ENCODE assay signal across 33 cellular contexts in the genomic region with DNA sequence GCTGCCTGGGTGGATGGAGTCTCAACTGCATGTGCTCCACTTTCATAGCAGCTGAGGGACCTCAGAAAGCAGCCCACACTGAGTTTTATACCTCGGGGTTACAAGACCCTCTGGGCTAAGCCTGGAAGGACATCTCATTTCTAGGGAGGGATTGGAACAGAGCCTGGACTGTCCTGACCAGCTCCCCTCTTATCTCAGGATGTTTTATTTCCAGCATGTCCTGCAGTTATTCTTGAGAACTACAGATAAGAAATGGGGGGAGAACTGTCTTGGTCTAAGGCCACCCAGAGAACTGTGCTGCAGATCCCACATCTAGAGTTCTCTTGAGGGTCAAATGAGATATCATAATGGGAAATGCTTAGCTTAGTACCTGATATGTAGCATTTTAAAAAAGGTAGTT.
"Had no signal": no experiment of that assay in that cellular context is flagged by ENCODE, and none has a peak within 500 bp of the region (broad histone marks: within the 10 kb centered on the region; RNA-seq: fewer than 3 reads in every experiment).

No MANE protein-coding gene starts in this region.

- H3K36me3 ChIP-seq: ascending aorta, breast epithelium, cardiac muscle cell, colonic mucosa, esophagus muscularis mucosa, gastrocnemius medialis, heart left ventricle had no signal

- DNase-seq: activated CD4-positive, alpha-beta memory T cell treated with anti-CD3 and anti-CD28 coated beads for 36 hours; activated CD4-positive, alpha-beta T cell treated with anti-CD3 and anti-CD28 coated beads for 36 hours; activated CD4-positive, alpha-beta T cell treated with anti-CD3 and anti-CD28 coated beads, Interleukin-2, amount 10 ng/mL, durations not matched to agents 24 days and 14 days; activated CD4-positive, CD25-positive, alpha-beta regulatory T cell; activated CD4-positive, CD25-positive, alpha-beta regulatory T cell treated with anti-CD3 and anti-CD28 coated beads, Interleukin-2, amount 50 U/mL, for 72 hours; activated CD8-positive, alpha-beta memory T cell treated with anti-CD3 and anti-CD28 coated beads, Interleukin-2, amount 50 U/mL, for 48 hours; activated CD8-positive, alpha-beta T cell treated with anti-CD3 and anti-CD28 coated beads, Interleukin-2, amount 10 ng/mL, durations not matched to agents 7 days and 5 days; activated gamma-delta T cell; activated naive CD4-positive, alpha-beta T cell; activated naive CD4-positive, alpha-beta T cell treated with anti-CD3 and anti-CD28 coated beads, Interleukin-2, amount 10 ng/mL, durations not matched to agents 7 days and 5 days; activated naive CD8-positive, alpha-beta T cell treated with anti-CD3 and anti-CD28 coated beads, Interleukin-2, amount 10 ng/mL, durations not matched to agents 7 days and 5 days; activated T-cell treated with anti-CD3 and anti-CD28 coated beads for 4 hours; activated T-cell treated with anti-CD3 and anti-CD28 coated beads, Interleukin-2, amount 50 U/mL, for 24 hours; activated T-cell treated with anti-CD3 and anti-CD28 coated beads, Interleukin-2, amount 50 U/mL, for 72 hours; central memory CD4-positive, alpha-beta T cell; cerebellar nuclear complex; colonic mucosa; effector CD8-positive, alpha-beta T cell; endodermal cell; foreskin keratinocyte; gastrocnemius medialis; glutamatergic neuron; heart left ventricle; T-helper 1 cell; T-helper 17 cell; T1000 had no signal

- H3K27me3 ChIP-seq: ascending aorta, breast epithelium, cardiac muscle cell, colonic mucosa, esophagus muscularis mucosa, foreskin keratinocyte, gastrocnemius medialis, heart left ventricle had no signal

- H3K4me1 ChIP-seq: ascending aorta, breast epithelium, colonic mucosa, esophagus muscularis mucosa, foreskin keratinocyte, gastrocnemius medialis, heart left ventricle had no signal

- H3K4me3 ChIP-seq: ascending aorta, breast epithelium, cardiac muscle cell, colonic mucosa, esophagus muscularis mucosa, gastrocnemius medialis, heart left ventricle had no signal

- H3K9me3 ChIP-seq: ascending aorta, breast epithelium, colonic mucosa, esophagus muscularis mucosa, gastrocnemius medialis, heart left ventricle had no signal

- H3K4me1 Mint-ChIP-seq: activated CD4-positive, alpha-beta T cell treated with anti-CD3 and anti-CD28 coated beads for 36 hours; activated CD4-positive, alpha-beta T cell treated with anti-CD3 and anti-CD28 coated beads, Interleukin-2, amount 10 ng/mL, durations not matched to agents 24 days and 14 days; activated naive CD4-positive, alpha-beta T cell treated with anti-CD3 and anti-CD28 coated beads, Interleukin-2, amount 10 ng/mL, durations not matched to agents 7 days and 5 days; activated naive CD8-positive, alpha-beta T cell treated with anti-CD3 and anti-CD28 coated beads, Interleukin-2, amount 10 ng/mL, durations not matched to agents 7 days and 5 days; endodermal cell; T-helper 17 cell had no signal

- H3K27ac Mint-ChIP-seq: activated CD4-positive, alpha-beta memory T cell treated with anti-CD3 and anti-CD28 coated beads for 36 hours; activated CD4-positive, alpha-beta T cell treated with anti-CD3 and anti-CD28 coated beads for 36 hours; activated CD4-positive, alpha-beta T cell treated with anti-CD3 and anti-CD28 coated beads, Interleukin-2, amount 10 ng/mL, durations not matched to agents 24 days and 14 days; activated CD8-positive, alpha-beta T cell treated with anti-CD3 and anti-CD28 coated beads, Interleukin-2, amount 10 ng/mL, durations not matched to agents 7 days and 5 days; activated naive CD4-positive, alpha-beta T cell treated with anti-CD3 and anti-CD28 coated beads, Interleukin-2, amount 10 ng/mL, durations not matched to agents 7 days and 5 days; activated naive CD4-positive, alpha-beta T cell treated with anti-CD3 and anti-CD28 coated beads, Interleukin-2, amount 50 U/mL, for 72 hours; activated naive CD8-positive, alpha-beta T cell treated with anti-CD3 and anti-CD28 coated beads, Interleukin-2, amount 10 ng/mL, durations not matched to agents 7 days and 5 days; activated T-cell treated with anti-CD3 and anti-CD28 coated beads, Interleukin-2, amount 50 U/mL, for 24 hours; activated T-cell treated with anti-CD3 and anti-CD28 coated beads, Interleukin-2, amount 50 U/mL, for 72 hours; brain; endodermal cell; T-helper 17 cell; T-helper 2 cell treated with Interferon-gamma antibody and Interleukin-4, amounts not matched to agents 5 μg/mL and 100 μg/mL, for 36 hours had no signal

- H3K4me3 Mint-ChIP-seq: activated CD4-positive, alpha-beta memory T cell treated with anti-CD3 and anti-CD28 coated beads for 36 hours; activated CD4-positive, alpha-beta T cell treated with anti-CD3 and anti-CD28 coated beads for 36 hours; activated CD4-positive, alpha-beta T cell treated with anti-CD3 and anti-CD28 coated beads, Interleukin-2, amount 10 ng/mL, durations not matched to agents 24 days and 14 days; activated CD8-positive, alpha-beta T cell treated with anti-CD3 and anti-CD28 coated beads, Interleukin-2, amount 10 ng/mL, durations not matched to agents 7 days and 5 days; activated naive CD4-positive, alpha-beta T cell treated with anti-CD3 and anti-CD28 coated beads, Interleukin-2, amount 10 ng/mL, durations not matched to agents 7 days and 5 days; activated naive CD8-positive, alpha-beta T cell treated with anti-CD3 and anti-CD28 coated beads, Interleukin-2, amount 10 ng/mL, durations not matched to agents 7 days and 5 days; activated T-cell treated with anti-CD3 and anti-CD28 coated beads, Interleukin-2, amount 50 U/mL, for 24 hours; activated T-cell treated with anti-CD3 and anti-CD28 coated beads, Interleukin-2, amount 50 U/mL, for 72 hours; brain; endodermal cell; T-helper 17 cell; T-helper 2 cell treated with Interferon-gamma antibody and Interleukin-4, amounts not matched to agents 5 μg/mL and 100 μg/mL, for 36 hours had no signal

- H3K36me3 Mint-ChIP-seq: activated CD4-positive, alpha-beta memory T cell treated with anti-CD3 and anti-CD28 coated beads for 36 hours; activated naive CD4-positive, alpha-beta T cell treated with anti-CD3 and anti-CD28 coated beads, Interleukin-2, amount 10 ng/mL, durations not matched to agents 7 days and 5 days; activated naive CD4-positive, alpha-beta T cell treated with anti-CD3 and anti-CD28 coated beads, Interleukin-2, amount 50 U/mL, for 72 hours; activated naive CD8-positive, alpha-beta T cell treated with anti-CD3 and anti-CD28 coated beads, Interleukin-2, amount 10 ng/mL, durations not matched to agents 7 days and 5 days; brain had no signal

- H3K27ac ChIP-seq: ascending aorta, breast epithelium, cardiac muscle cell, colonic mucosa, esophagus muscularis mucosa, foreskin keratinocyte, gastrocnemius medialis, heart left ventricle had no signal

- H3K9me3 Mint-ChIP-seq: activated CD4-positive, alpha-beta memory T cell treated with anti-CD3 and anti-CD28 coated beads for 36 hours; activated CD4-positive, alpha-beta T cell treated with anti-CD3 and anti-CD28 coated beads, Interleukin-2, amount 10 ng/mL, durations not matched to agents 24 days and 14 days; activated naive CD4-positive, alpha-beta T cell treated with anti-CD3 and anti-CD28 coated beads, Interleukin-2, amount 10 ng/mL, durations not matched to agents 7 days and 5 days; activated naive CD4-positive, alpha-beta T cell treated with anti-CD3 and anti-CD28 coated beads, Interleukin-2, amount 50 U/mL, for 72 hours; activated naive CD8-positive, alpha-beta T cell treated with anti-CD3 and anti-CD28 coated beads, Interleukin-2, amount 10 ng/mL, durations not matched to agents 7 days and 5 days; activated T-cell treated with anti-CD3 and anti-CD28 coated beads, Interleukin-2, amount 50 U/mL, for 24 hours; activated T-cell treated with anti-CD3 and anti-CD28 coated beads, Interleukin-2, amount 50 U/mL, for 72 hours; endodermal cell; T-helper 2 cell treated with Interferon-gamma antibody and Interleukin-4, amounts not matched to agents 5 μg/mL and 100 μg/mL, for 36 hours had no signal
